ENCODE assay signal across 34 cellular contexts in the genomic region with DNA sequence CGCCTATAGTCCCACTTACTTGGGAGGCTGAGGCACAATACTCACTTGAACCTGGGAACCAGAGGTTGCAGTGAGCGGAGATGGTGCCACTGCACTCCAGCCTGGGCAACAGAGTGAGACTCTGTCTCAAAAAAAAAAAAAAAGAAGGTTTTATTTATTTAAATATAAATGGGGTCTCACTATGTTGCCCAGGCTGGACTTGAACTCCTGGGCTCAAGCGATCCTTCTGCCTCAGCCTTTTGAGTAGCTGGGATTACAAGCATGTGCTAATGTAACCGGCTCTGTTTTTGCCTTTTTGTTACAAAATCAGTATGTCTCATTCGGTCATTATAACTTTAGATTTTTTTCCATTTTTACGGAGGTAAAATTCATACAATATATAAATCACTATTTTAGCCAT.
"Had no signal": no experiment of that assay in that cellular context is flagged by ENCODE, and none has a peak within 500 bp of the region (broad histone marks: within the 10 kb centered on the region; RNA-seq: fewer than 3 reads in every experiment).

No MANE protein-coding gene starts in this region.

- H3K4me3 ChIP-seq: MG63 had no signal

- DNase-seq: Karpas-422, Kasumi-1, MG63, MM.1S, MV-4-11, NCI-H1048, NCI-H1092, NCI-H1092 treated with DMSO at 0.1 percent for 48 hours, NCI-H1105, NCI-H1105 treated with DMSO at 0.1 percent for 48 hours, NCI-H1417, NCI-H1417 treated with DMSO at 0.1 percent for 48 hours, NCI-H1436, NCI-H1436 treated with DMSO at 0.1 percent for 48 hours, NCI-H146, NCI-H1694, NCI-H1694 treated with DMSO at 0.1 percent for 48 hours, NCI-H187, NCI-H187 treated with DMSO at 0.1 percent for 48 hours, NCI-H1930, NCI-H2029, NCI-H2029 treated with DMSO at 0.1 percent for 48 hours, NCI-H2081, NCI-H2081 treated with DMSO at 0.1 percent for 48 hours, NCI-H2107, NCI-H2171, NCI-H2171 treated with DMSO at 0.1 percent for 48 hours, NCI-H2227 treated with DMSO at 0.1 percent for 48 hours, NCI-H226, NCI-H345, NCI-H446, NCI-H446 treated with DMSO at 0.1 percent for 48 hours, NCI-H510A, NCI-H510A treated with DMSO at 0.1 percent for 48 hours had no signal

- H3K36me3 ChIP-seq: MG63 had no signal

- H3K27me3 ChIP-seq: MG63 had no signal

- H3K9me3 ChIP-seq: MG63 had no signal
